In the genomic region with DNA sequence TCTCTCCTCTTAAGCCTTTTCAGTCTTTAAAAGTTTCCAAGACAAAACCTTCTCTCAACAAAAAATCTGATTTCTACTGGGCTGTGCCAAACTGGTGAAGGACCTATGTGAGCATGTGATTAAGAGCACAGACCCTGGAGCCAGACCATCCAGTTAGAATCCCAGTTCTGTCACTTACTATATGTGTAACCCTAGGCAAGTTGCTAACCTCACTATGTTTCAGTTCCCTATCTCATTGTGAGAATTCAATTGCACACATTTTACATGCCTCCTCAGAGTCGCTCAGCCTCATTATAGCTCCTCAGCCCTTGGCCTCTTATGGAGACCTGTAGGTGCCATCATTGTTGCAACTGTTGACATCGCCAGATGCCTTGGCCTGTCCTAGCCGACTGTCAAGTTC, we compare ENCODE assay signal across 17 cellular contexts. TPM values are rescaled to one million over a fixed set of nuclear protein-coding genes. Genes with fewer than 3 reads are reported as not detected.
DNase-seq lines count a peak whose midpoint lies in the region; ATAC-seq, FAIRE-seq and TF ChIP-seq lines count a peak whose summit lies in the region.
"Had no signal": no experiment of that assay in that cellular context is flagged by ENCODE, and none has a peak within 500 bp of the region (broad histone marks: within the 10 kb centered on the region; RNA-seq: fewer than 3 reads in every experiment).

No MANE protein-coding gene starts in this region.

- H3K4me1 ChIP-seq in ovary (ENCODE audit: insufficient read depth) = no peaks in the 10 kb centered on the region
- H3K4me1 ChIP-seq: parathyroid adenoma had no signal

- no peaks in the 10 kb centered on the region for H3K36me3 Mint-ChIP-seq in immature natural killer cell
- H3K36me3 Mint-ChIP-seq: activated naive CD4-positive, alpha-beta T cell treated with anti-CD3 and anti-CD28 coated beads, Interleukin-2, amount 50 U/mL, for 72 hours; CD8-positive, alpha-beta T cell had no signal

- no peak overlapping the region for H3K4me3 ChIP-seq in ovary

- peaks cover 0 to 2% (median 0%) of the 10 kb centered on the region in 6 donors for H3K9me3 Mint-ChIP-seq in immature natural killer cell
- H3K9me3 Mint-ChIP-seq: activated naive CD4-positive, alpha-beta T cell treated with anti-CD3 and anti-CD28 coated beads, Interleukin-2, amount 50 U/mL, for 72 hours; CD8-positive, alpha-beta T cell had no signal

- no peaks in the 10 kb centered on the region for H3K9me3 ChIP-seq in ovary

- no peak overlapping the region for H3K27ac Mint-ChIP-seq in immature natural killer cell
- H3K27ac Mint-ChIP-seq: activated naive CD4-positive, alpha-beta T cell treated with anti-CD3 and anti-CD28 coated beads, Interleukin-2, amount 50 U/mL, for 72 hours; CD8-positive, alpha-beta T cell had no signal

- H3K27ac ChIP-seq in ovary = no peak overlapping the region
- H3K27ac ChIP-seq: parathyroid adenoma had no signal

- TF ChIP-seq POLR2A in ovary (IDR thresholded peaks at IDR 0.05) = no peak

- H3K4me3 Mint-ChIP-seq in immature natural killer cell = no peak overlapping the region
- H3K4me3 Mint-ChIP-seq: CD8-positive, alpha-beta T cell had no signal

- H3K27me3 ChIP-seq in ovary = no peaks in the 10 kb centered on the region

- intact Hi-C loops in ovary (cut with DNase I) = no loop called here

- TF ChIP-seq CTCF in ovary (IDR thresholded peaks at IDR 0.05) = no peak

- 86 to 88% (median 87%) methylated on average over 3 of the region's 3 CpGs for WGBS in ovary, 3 donors

- TF ChIP-seq EP300 in ovary (IDR thresholded peaks at IDR 0.05) = no peak

- peak; percentile 93 for ATAC-seq in GM18861 (IDR thresholded peaks at IDR 0.05; ENCODE audit: unreplicated experiment)
- peak; percentile 97 for ATAC-seq in GM21526 (IDR thresholded peaks at IDR 0.05; ENCODE audit: low FRiP score, unreplicated experiment)
- ATAC-seq in HG03159 (IDR thresholded peaks at IDR 0.05; ENCODE audit: unreplicated experiment) = peak; percentile 90
- peak; percentile 24 for ATAC-seq in left lobe of liver
- ATAC-seq: activated naive CD4-positive, alpha-beta T cell treated with anti-CD3 and anti-CD28 coated beads, Interleukin-2, amount 50 U/mL, for 72 hours; CD8-positive, alpha-beta T cell; HCT116; PC-3 had no signal

- no peak for DNase-seq in left lobe of liver (ENCODE audit: low spot score)
- DNase-seq in urothelium cell line (ENCODE audit: low spot score) = no peak
- DNase-seq in immature natural killer cell = no peak
- no peak for DNase-seq in ovary
- DNase-seq in stimulated activated CD4-positive, alpha-beta T cell treated with anti-CD3 and anti-CD28 coated beads, Interleukin-2, amount 100 ng/mL, for 24 hours = no peak
- DNase-seq: activated CD8-positive, alpha-beta memory T cell treated with anti-CD3 and anti-CD28 coated beads for 24 hours; CD8-positive, alpha-beta T cell; NCI-H2029; PC-3; stimulated activated naive CD4-positive, alpha-beta T cell treated with Interleukin-2 at 50 U/mL for 16 hours; T-helper 9 cell had no signal

- no peaks in the 10 kb centered on the region for H3K36me3 ChIP-seq in ovary

- no peak for FAIRE-seq in urothelium cell line (lab: Jason Lieb, UNC)

- H3K27me3 Mint-ChIP-seq in immature natural killer cell (ENCODE audit: low read depth in 3 of 3) = peaks cover 0 to 10% (median 10%) of the 10 kb centered on the region in 3 donors

- no peaks in the 10 kb centered on the region for H3K4me1 Mint-ChIP-seq in immature natural killer cell

RNA-seq across cellular contexts. Expression of gene VEGFD, which starts 54.1 kb away (rescaled TPM):
- total RNA-seq in left lobe of liver (0.28 TPM), ovary (1 to 10 TPM in 4 of 7 donors, under 1 TPM in 3; 0.57 to 5.5 (median 1.2) TPM)
- polyA plus RNA-seq in immature natural killer cell (not detected), ovary (1 to 10 TPM; 2.5 to 5.4 TPM)
- total RNA-seq: activated naive CD4-positive, alpha-beta T cell treated with anti-CD3 and anti-CD28 coated beads, Interleukin-2, amount 50 U/mL, for 72 hours; CD8-positive, alpha-beta T cell; PC-3 had no signal

RNA-seq across cellular contexts. Expression of gene PIR, which starts 54.8 kb away (rescaled TPM):
- total RNA-seq in left lobe of liver = 19.3 TPM
- under 1 TPM in 1 of 3 donors, not detected in 2; 0.76 TPM for polyA plus RNA-seq in immature natural killer cell
- 10 to 100 TPM in 6 of 7 donors, 1 to 10 TPM in 1; 8.2 to 23.7 (median 12.5) TPM for total RNA-seq in ovary
- 10 to 100 TPM; 17.9 to 23.7 TPM for polyA plus RNA-seq in ovary
- total RNA-seq: CD8-positive, alpha-beta T cell had no signal

Comparison
In these comparisons a context has a peak if more than half of its experiments do, and no peak if none do; other contexts are left out.
1. ATAC-seq: peak in every context shown above with its lines; median percentile 97 in GM21526; 93 in GM18861; 90 in HG03159; 24 in left lobe of liver.